1 cellular context compared by ENCODE assay signal in genomic region chr9:109956811-109957440, GRCh38.
TF ChIP-seq lines count a peak whose summit lies in the region.

No MANE protein-coding gene starts in this region.

TF ChIP-seq in HepG2, 621 proteins besides CTCF, POLR2A, EP300 and RAD21 (continued from another document):
- no peak for TF ChIP-seq HMGXB4 (CRISPR knock-in tag; IDR thresholded peaks at IDR 0.05; ENCODE audit: borderline replicate concordance in 1 of 2, low read depth in 1 of 2)
- no peak for TF ChIP-seq KDM5A (IDR thresholded peaks at IDR 0.05; ENCODE audit: borderline replicate concordance, low read length)
- no peak for TF ChIP-seq PITX1 (CRISPR knock-in tag; IDR thresholded peaks at IDR 0.05)
- no peak for TF ChIP-seq TSC22D2 (CRISPR knock-in tag; IDR thresholded peaks at IDR 0.05; ENCODE audit: borderline replicate concordance)
- TF ChIP-seq ZFP36L1 (CRISPR knock-in tag; IDR thresholded peaks at IDR 0.05), result no peak
- TF ChIP-seq ZNF777 (CRISPR knock-in tag; IDR thresholded peaks at IDR 0.05), result no peak
- TF ChIP-seq HBP1 (CRISPR knock-in tag; IDR thresholded peaks at IDR 0.05; ENCODE audit: low read depth), result no peak
- no peak for TF ChIP-seq ELK4 (CRISPR knock-in tag; IDR thresholded peaks at IDR 0.05; ENCODE audit: borderline replicate concordance)
- TF ChIP-seq SNAI1 (CRISPR knock-in tag; IDR thresholded peaks at IDR 0.05; ENCODE audit: borderline replicate concordance), result no peak
- TF ChIP-seq RXRB (CRISPR knock-in tag; IDR thresholded peaks at IDR 0.05; ENCODE audit: borderline replicate concordance), result no peak
- TF ChIP-seq ZNF609 (CRISPR knock-in tag; IDR thresholded peaks at IDR 0.05; ENCODE audit: borderline replicate concordance), result no peak
TF ChIP-seq in HepG2: peak in this region for 0.
